17 cellular contexts compared by ENCODE assay signal in genomic region chr20:55893031-55893430, GRCh38.
DNase-seq lines count a peak whose midpoint lies in the region; ATAC-seq and TF ChIP-seq lines count a peak whose summit lies in the region.
"Had no signal": no experiment of that assay in that cellular context is flagged by ENCODE, and none has a peak within 500 bp of the region (broad histone marks: within the 10 kb centered on the region; RNA-seq: fewer than 3 reads in every experiment).

No MANE protein-coding gene starts in this region.

- H3K9ac ChIP-seq in PC-3 (ENCODE audit: low read length): no peak overlapping the region

- no peak overlapping the region for H3K27ac ChIP-seq in PC-3 (ENCODE audit: low read length)
- no peak overlapping the region for H3K27ac ChIP-seq in epithelial cell of prostate
- H3K27ac ChIP-seq: HL-60 had no signal

- H3K4me2 ChIP-seq in PC-3 (ENCODE audit: low read length): no peak overlapping the region

- H3K27me3 ChIP-seq in PC-3 (ENCODE audit: low read length): no peaks in the 10 kb centered on the region

- H2AFZ ChIP-seq in PC-3 (ENCODE audit: low read length): no peak overlapping the region

- TF ChIP-seq CTCF in PC-3 (conservative IDR thresholded peaks at IDR 0.05; ENCODE audit: low read depth, low read length): no peak

- no peaks in the 10 kb centered on the region for H3K9me2 ChIP-seq in PC-3 (replicated peaks; ENCODE audit: low read length)

- no peaks in the 10 kb centered on the region for H3K4me1 ChIP-seq in PC-3 (ENCODE audit: insufficient read depth, low read length)
- H3K4me1 ChIP-seq: HAP-1 had no signal

- CTCF ChIA-PET in PC-3 (lab: Charles Lee): no interaction called here

- no TSS peak for BruUV-seq in PC-3 (replicated peaks; lab: Mats Ljungman, UMichigan)

- H3F3A ChIP-seq in PC-3 (ENCODE audit: low read length, unreplicated experiment): no peaks in the 10 kb centered on the region

- H4K20me1 ChIP-seq in PC-3 (ENCODE audit: low read length): no peaks in the 10 kb centered on the region

- no peak for ATAC-seq in PC-3

- no peak overlapping the region for H3K4me3 ChIP-seq in PC-3 (ENCODE audit: low read length)
- H3K4me3 ChIP-seq: HAP-1 had no signal

- H3K79me2 ChIP-seq in PC-3 (ENCODE audit: low read length): no peaks in the 10 kb centered on the region

- peak; percentile 3 for DNase-seq in M059J (ENCODE audit: low read depth)
- DNase-seq in PC-3: peak; percentile 39
- DNase-seq in epithelial cell of prostate (ENCODE audit: low read depth, low spot score): peak; percentile 3
- DNase-seq in myocyte (ENCODE audit: low read depth): peak; percentile 2
- no peak for DNase-seq in T-helper 9 cell
- DNase-seq in SW480 (ENCODE audit: low spot score): no peak
- no peak for DNase-seq in NCI-H2081 treated with DMSO at 0.1 percent for 48 hours (lab: John Stamatoyannopoulos, UW)
- DNase-seq in hippocampal formation (lab: John Stamatoyannopoulos, UW): no peak
- DNase-seq: ACHN, C1 segment of cervical spinal cord, DMS79 treated with DMSO at 0.1 percent for 48 hours, NCI-H1694 treated with DMSO at 0.1 percent for 48 hours, NCI-H2107, NCI-H510A, NCI-H82 had no signal

- peaks cover 26% of the 10 kb centered on the region for H3K9me3 ChIP-seq in PC-3 (ENCODE audit: low read length)
- H3K9me3 ChIP-seq: HAP-1 had no signal

- H3K36me3 ChIP-seq in PC-3 (ENCODE audit: low read depth, low read length): no peaks in the 10 kb centered on the region
- H3K36me3 ChIP-seq: HAP-1 had no signal

- intact Hi-C loops in PC-3 (cut with micrococcal nuclease): no loop called here

- POLR2A ChIA-PET in PC-3 (lab: Charles Lee; ENCODE audit: unreplicated experiment): no interaction called here

Comparison
In these comparisons a context has a peak if more than half of its experiments do, and no peak if none do; other contexts are left out.
1. DNase-seq: peak in M059J (single experiment), PC-3 (single experiment), epithelial cell of prostate (single experiment) and myocyte (single experiment); none in T-helper 9 cell (single experiment), SW480 (single experiment), NCI-H2081 treated with DMSO at 0.1 percent for 48 hours (single experiment) and hippocampal formation (0 of 2).